Comparison of ENCODE assay signal across 28 cellular contexts in the genomic region with DNA sequence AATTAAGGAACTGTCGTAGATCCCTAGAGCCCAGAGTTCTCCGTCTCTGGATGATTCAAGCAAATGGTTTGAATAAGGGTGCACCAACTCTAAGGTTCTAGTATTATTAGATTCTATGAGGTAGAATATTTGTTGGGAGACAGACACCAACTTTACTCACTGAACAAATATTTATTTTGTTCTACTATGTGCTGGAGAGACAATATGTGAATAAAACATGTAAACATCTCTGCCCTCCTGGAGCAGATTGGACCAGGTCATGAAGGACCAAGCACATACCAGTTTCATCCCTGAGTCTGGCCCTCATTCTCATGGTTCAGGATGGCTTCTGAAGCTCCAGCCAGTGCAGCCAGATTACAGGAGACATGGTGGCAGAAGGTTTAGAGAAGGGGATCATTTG.
A peak's percentile ranks its signal among the peaks of the same experiment; 100 is the strongest.
DNase-seq lines count a peak whose midpoint lies in the region; ATAC-seq, FAIRE-seq and TF ChIP-seq lines count a peak whose summit lies in the region.
"Had no signal": no experiment of that assay in that cellular context is flagged by ENCODE, and none has a peak within 500 bp of the region (broad histone marks: within the 10 kb centered on the region; RNA-seq: fewer than 3 reads in every experiment).

No MANE protein-coding gene starts in this region.

- H3K9me3 ChIP-seq in mammary epithelial cell (replicated peaks; ENCODE audit: insufficient read depth, low read length) (no peaks in the 10 kb centered on the region), breast epithelium (no peaks in the 10 kb centered on the region), RWPE2 (ENCODE audit: severe bottlenecking) (no peaks in the 10 kb centered on the region), keratinocyte (ENCODE audit: control insufficient read depth, low read depth, low read length) (no peaks in the 10 kb centered on the region), MM.1S (replicated peaks; ENCODE audit: insufficient read depth, low read length) (no peaks in the 10 kb centered on the region)
- H3K9me3 ChIP-seq: BLaER1 treated with 17β-estradiol and CSF1 and Interleukin-3, amounts not matched to agents 10 nM and 100 nM had no signal

- no peaks in the 10 kb centered on the region for H3K9me1 ChIP-seq in keratinocyte (ENCODE audit: control insufficient read depth, extremely low read depth, insufficient read depth, low read length)

- TF ChIP-seq CTCF in mammary epithelial cell (conservative IDR thresholded peaks at IDR 0.05 in 1 of 2, IDR thresholded peaks at IDR 0.05 in 1 of 2; ENCODE audit: extremely low read depth in 1 of 2, insufficient read depth in 1 of 2, low read depth in 1 of 2, low read length in 2 of 2) (no peak), breast epithelium (IDR thresholded peaks at IDR 0.05) (no peak), RWPE2 (IDR thresholded peaks at IDR 0.05; ENCODE audit: poor library complexity, severe bottlenecking) (no peak), keratinocyte (optimal IDR thresholded peaks at IDR 0.05 in 1 of 3, IDR thresholded peaks at IDR 0.05 in 1 of 3, conservative IDR thresholded peaks at IDR 0.05 in 1 of 3; ENCODE audit: extremely low read depth in 1 of 3, insufficient read depth in 2 of 3, low read length in 3 of 3) (no peak), MM.1S (IDR thresholded peaks at IDR 0.05; ENCODE audit: low read length) (no peak)

- no peaks in the 10 kb centered on the region for H3K79me2 ChIP-seq in mammary epithelial cell (ENCODE audit: insufficient read depth, low read length)
- H3K79me2 ChIP-seq in keratinocyte (ENCODE audit: control insufficient read depth, insufficient read depth, low read length) = no peaks in the 10 kb centered on the region
- H3K79me2 ChIP-seq in MM.1S (ENCODE audit: low read length) = no peaks in the 10 kb centered on the region

- H4K20me1 ChIP-seq in mammary epithelial cell (ENCODE audit: insufficient read depth, low read length) (no peaks in the 10 kb centered on the region), keratinocyte (ENCODE audit: control insufficient read depth, extremely low read depth, insufficient read depth, low read length) (no peaks in the 10 kb centered on the region), MM.1S (ENCODE audit: insufficient read depth, low read length) (no peaks in the 10 kb centered on the region)

- no peaks in the 10 kb centered on the region for H3K9me2 ChIP-seq in MM.1S (replicated peaks; ENCODE audit: insufficient read depth, low read length)

- H3K4me3 ChIP-seq in mammary epithelial cell (replicated peaks in 1 of 3; ENCODE audit: insufficient read depth in 1 of 3, low read depth in 2 of 3, low read length in 3 of 3) = no peak overlapping the region
- H3K4me3 ChIP-seq in breast epithelium = no peak overlapping the region
- H3K4me3 ChIP-seq in RWPE2 (ENCODE audit: severe bottlenecking) = no peak overlapping the region
- no peak overlapping the region for H3K4me3 ChIP-seq in keratinocyte (ENCODE audit: control insufficient read depth in 2 of 3, extremely low read depth in 1 of 3, insufficient read depth in 2 of 3, low read depth in 1 of 3, low read length in 3 of 3)
- no peak overlapping the region for H3K4me3 ChIP-seq in MM.1S (ENCODE audit: low read length)
- H3K4me3 ChIP-seq: BLaER1 treated with 17β-estradiol and CSF1 and Interleukin-3, amounts not matched to agents 10 nM and 100 nM had no signal

- TF ChIP-seq POLR2A in breast epithelium (IDR thresholded peaks at IDR 0.05) = no peak

- dilution Hi-C loops in mammary epithelial cell (cut with HindIII; ENCODE audit: low sequenced_read_pairs) = no loop called here
- dilution Hi-C loops in keratinocyte (cut with MboI; ENCODE audit: extremely low pct_ligation_motif_present, low sequenced_read_pairs) = no loop called here

- H3K4me2 ChIP-seq in mammary epithelial cell (ENCODE audit: insufficient read depth, low read depth, low read length) (no peak overlapping the region), keratinocyte (ENCODE audit: control insufficient read depth, extremely low read depth, insufficient read depth, low read depth, low read length) (peak overlapping the region; percentile 19), MM.1S (ENCODE audit: low read depth, low read length) (no peak overlapping the region)
- H3K4me2 ChIP-seq: BLaER1 treated with 17β-estradiol and CSF1 and Interleukin-3, amounts not matched to agents 10 nM and 100 nM had no signal

- H3K27me3 ChIP-seq in mammary epithelial cell (ENCODE audit: insufficient read depth, low read length) = no peaks in the 10 kb centered on the region
- H3K27me3 ChIP-seq in breast epithelium = no peaks in the 10 kb centered on the region
- H3K27me3 ChIP-seq in RWPE2 (ENCODE audit: insufficient read depth, poor library complexity, severe bottlenecking) = no peaks in the 10 kb centered on the region
- H3K27me3 ChIP-seq in keratinocyte (ENCODE audit: control insufficient read depth, extremely low read depth, insufficient read depth, low read length) = no peaks in the 10 kb centered on the region
- H3K27me3 ChIP-seq in MM.1S (replicated peaks; ENCODE audit: insufficient read depth, low read length) = no peaks in the 10 kb centered on the region
- H3K27me3 ChIP-seq: BLaER1 treated with 17β-estradiol and CSF1 and Interleukin-3, amounts not matched to agents 10 nM and 100 nM had no signal

- in situ Hi-C loops in mammary epithelial cell (cut with MboI; ENCODE audit: low sequenced_read_pairs in 2 of 2) = no loop called here

- H3K36me3 ChIP-seq in mammary epithelial cell (ENCODE audit: insufficient read depth, low read length) (no peaks in the 10 kb centered on the region), breast epithelium (no peaks in the 10 kb centered on the region), RWPE2 (ENCODE audit: low read depth) (no peaks in the 10 kb centered on the region), keratinocyte (ENCODE audit: control insufficient read depth in 2 of 2, extremely low read depth in 1 of 2, insufficient read depth in 2 of 2, low read length in 2 of 2) (no peaks in the 10 kb centered on the region), MM.1S (replicated peaks; ENCODE audit: insufficient read depth, low read length) (no peaks in the 10 kb centered on the region)
- H3K36me3 ChIP-seq: BLaER1 treated with 17β-estradiol and CSF1 and Interleukin-3, amounts not matched to agents 10 nM and 100 nM had no signal

- ATAC-seq in RWPE2 (ENCODE audit: low read depth) = no peak
- ATAC-seq: Panc1 had no signal

- H3K4me1 ChIP-seq in mammary epithelial cell (ENCODE audit: insufficient read depth, low read length) (peaks cover 16% of the 10 kb centered on the region), breast epithelium (no peaks in the 10 kb centered on the region), RWPE2 (ENCODE audit: insufficient read depth, poor library complexity, severe bottlenecking) (peaks cover 40% of the 10 kb centered on the region), keratinocyte (ENCODE audit: control insufficient read depth, extremely low read depth, insufficient read depth, low read length) (peaks cover 23% of the 10 kb centered on the region), MM.1S (ENCODE audit: low read length) (no peaks in the 10 kb centered on the region)

- no peak for DNase-seq in mammary epithelial cell
- no peak for DNase-seq in breast epithelium (ENCODE audit: low spot score in 2 of 2)
- no peak for DNase-seq in RWPE2 (ENCODE audit: low spot score)
- no peak for DNase-seq in keratinocyte (ENCODE audit: low read depth, low spot score)
- no peak for DNase-seq in MM.1S
- DNase-seq in activated effector memory CD4-positive, alpha-beta T cell treated with anti-CD3 and anti-CD28 coated beads, Interleukin-2, amount 50 U/mL, for 16 hours = no peak
- DNase-seq in LoVo (ENCODE audit: low spot score) = no peak
- DNase-seq in islet precursor cell = no peak
- DNase-seq: 8988T; AML-193; CD4-positive, alpha-beta memory T cell; COR-L47; DMS 273 treated with DMSO at 0.1 percent for 48 hours; DND-41; KBM-7; NCI-H1048; NCI-H1417 treated with DMSO at 0.1 percent for 48 hours; NCI-H1694 treated with DMSO at 0.1 percent for 48 hours; NCI-H2081; NCI-H2227 treated with DMSO at 0.1 percent for 48 hours; NCI-H510A; NCI-H69; SHP77 treated with DMSO at 0.1 percent for 48 hours; SW 1271 had no signal

- intact Hi-C loops in mammary epithelial cell (cut with micrococcal nuclease) = no loop called here
- intact Hi-C loops in breast epithelium (cut with DNase I; ENCODE audit: low total_unique reads) = no loop called here

- CTCF ChIA-PET in mammary epithelial cell (lab: Charles Lee; ENCODE audit: low non-redundant PET) = no interaction called here

- no peaks in the 10 kb centered on the region for H3F3A ChIP-seq in MM.1S (ENCODE audit: insufficient read depth, low read length)

- H3K27ac ChIP-seq in mammary epithelial cell (ENCODE audit: insufficient read depth, low read depth, low read length) (no peak overlapping the region), breast epithelium (no peak overlapping the region), RWPE2 (ENCODE audit: poor library complexity, severe bottlenecking) (peak overlapping the region; percentile 86), keratinocyte (ENCODE audit: control insufficient read depth, insufficient read depth, low read length) (no peak overlapping the region), MM.1S (ENCODE audit: low read length) (no peak overlapping the region)
- H3K27ac ChIP-seq: BLaER1 treated with 17β-estradiol and CSF1 and Interleukin-3, amounts not matched to agents 10 nM and 100 nM; RWPE1 had no signal

- BruUV-seq in mammary epithelial cell (replicated peaks; lab: Mats Ljungman, UMichigan) = no TSS peak

- FAIRE-seq in keratinocyte (lab: Jason Lieb, UNC) = no peak
- FAIRE-seq: GM18507 had no signal

- no peak overlapping the region for H3K9ac ChIP-seq in mammary epithelial cell (ENCODE audit: insufficient read depth, low read length)
- H3K9ac ChIP-seq in keratinocyte (ENCODE audit: control insufficient read depth, extremely low read depth, insufficient read depth, low read length) = no peak overlapping the region
- H3K9ac ChIP-seq in MM.1S (ENCODE audit: low read length) = no peak overlapping the region
- H3K9ac ChIP-seq: BLaER1 treated with 17β-estradiol and CSF1 and Interleukin-3, amounts not matched to agents 10 nM and 100 nM had no signal

- 97% methylated on average over 2 of the region's 2 CpGs for WGBS in mammary epithelial cell (ENCODE audit: low coverage, missing lambda C conversion rate)

- H2AFZ ChIP-seq in mammary epithelial cell (ENCODE audit: low read depth, low read length) (peak overlapping the region; percentile 22), keratinocyte (ENCODE audit: control insufficient read depth, low read length) (no peak overlapping the region), MM.1S (ENCODE audit: low read length) (no peak overlapping the region)
